1 cellular context compared by ENCODE assay signal in genomic region chr22:23278883-23279675, GRCh38.
TF ChIP-seq lines count a peak whose summit lies in the region.

No MANE protein-coding gene starts in this region.

TF ChIP-seq in A549, 52 proteins besides CTCF, POLR2A, EP300 and RAD21 (continued from another document):
- no peak for TF ChIP-seq JUN (IDR thresholded peaks at IDR 0.05)
- no peak for TF ChIP-seq PHF8 (IDR thresholded peaks at IDR 0.05; ENCODE audit: borderline replicate concordance, low read depth)
- TF ChIP-seq MYC (IDR thresholded peaks at IDR 0.05; ENCODE audit: borderline replicate concordance, low read length), result no peak
- TF ChIP-seq NPAS2 (CRISPR knock-in tag; IDR thresholded peaks at IDR 0.05; ENCODE audit: borderline replicate concordance), result no peak
